In genomic region chr22:31661851-31662667, GRCh38 we compare ENCODE assay signal across 1 cellular context.
A peak's percentile ranks its signal among the peaks of the same experiment; 100 is the strongest.
TF ChIP-seq lines count a peak whose summit lies in the region.

Gene PISD, minus strand, starts transcription at chr22:31662215. Its CDS starts 7 bp downstream, at chr22:31662208.

TF ChIP-seq in HepG2, 621 proteins besides CTCF, POLR2A, EP300 and RAD21 (continued from another document and continues in another):
- peak; percentile 13; the same call in 1 of the 2 replicates for TF ChIP-seq ZNF280D (CRISPR knock-in tag; IDR thresholded peaks at IDR 0.05)
- no peak for TF ChIP-seq ZNF570 (CRISPR knock-in tag; IDR thresholded peaks at IDR 0.05; ENCODE audit: borderline replicate concordance)
- no peak for TF ChIP-seq U2AF2 (IDR thresholded peaks at IDR 0.05; ENCODE audit: low read depth, low read length)
- TF ChIP-seq ZNF317 (CRISPR knock-in tag; IDR thresholded peaks at IDR 0.05) = no peak
- no peak for TF ChIP-seq ZFAT (CRISPR knock-in tag; conservative IDR thresholded peaks at IDR 0.05)
- TF ChIP-seq CBX5 (CRISPR knock-in tag; IDR thresholded peaks at IDR 0.05; ENCODE audit: borderline replicate concordance) = peak; percentile 54; the same call in 1 of the 2 replicates
- TF ChIP-seq NFYB (CRISPR knock-in tag; IDR thresholded peaks at IDR 0.05) = peak; percentile 93
- no peak for TF ChIP-seq JUN (CRISPR knock-in tag; IDR thresholded peaks at IDR 0.05)
- TF ChIP-seq ATF6 (CRISPR knock-in tag; conservative IDR thresholded peaks at IDR 0.05) = 0 out of 2 replicates have a peak, but pooled peaks have one; percentile 39
- TF ChIP-seq ZNF577 (CRISPR knock-in tag; IDR thresholded peaks at IDR 0.05; ENCODE audit: borderline replicate concordance, low read depth) = no peak
- TF ChIP-seq MYC (CRISPR knock-in tag; IDR thresholded peaks at IDR 0.05; ENCODE audit: borderline replicate concordance) = peak; percentile 93
- TF ChIP-seq IKZF5 (CRISPR knock-in tag; IDR thresholded peaks at IDR 0.05) = peak; percentile 57; the same call in 1 of the 2 replicates
- 0 out of 2 replicates have a peak, but pooled peaks have one; percentile 10 for TF ChIP-seq MYPOP (CRISPR knock-in tag; IDR thresholded peaks at IDR 0.05)
- no peak for TF ChIP-seq ELF4 (CRISPR knock-in tag; IDR thresholded peaks at IDR 0.05; ENCODE audit: borderline replicate concordance)
- peak; percentile 99 for TF ChIP-seq ATF1 (CRISPR knock-in tag; IDR thresholded peaks at IDR 0.05)
- TF ChIP-seq SMAD9 (CRISPR knock-in tag; IDR thresholded peaks at IDR 0.05) = 0 out of 2 replicates have a peak, but pooled peaks have one; percentile 47
- TF ChIP-seq NFYC (CRISPR knock-in tag; IDR thresholded peaks at IDR 0.05) = peak; percentile 90
- TF ChIP-seq MZF1 (CRISPR knock-in tag; IDR thresholded peaks at IDR 0.05; ENCODE audit: borderline replicate concordance) = no peak
- TF ChIP-seq ZNF333 (CRISPR knock-in tag; IDR thresholded peaks at IDR 0.05; ENCODE audit: borderline replicate concordance) = no peak
- no peak for TF ChIP-seq ZNF512 (CRISPR knock-in tag; IDR thresholded peaks at IDR 0.05)
- no peak for TF ChIP-seq JDP2 (CRISPR knock-in tag; IDR thresholded peaks at IDR 0.05; ENCODE audit: borderline replicate concordance)
- TF ChIP-seq MTF2 (CRISPR knock-in tag; IDR thresholded peaks at IDR 0.05; ENCODE audit: borderline replicate concordance) = no peak; the same call in 1 of the 2 replicates
- TF ChIP-seq NR0B2 (CRISPR knock-in tag; IDR thresholded peaks at IDR 0.05) = no peak
- TF ChIP-seq ARID5B (CRISPR knock-in tag; IDR thresholded peaks at IDR 0.05) = peak; percentile 32; the same call in 1 of the 2 replicates
- TF ChIP-seq PAWR (CRISPR knock-in tag; IDR thresholded peaks at IDR 0.05; ENCODE audit: borderline replicate concordance) = no peak
- TF ChIP-seq ZNF124 (CRISPR knock-in tag; IDR thresholded peaks at IDR 0.05) = no peak
- no peak for TF ChIP-seq BCL6 (CRISPR knock-in tag; IDR thresholded peaks at IDR 0.05)
- no peak for TF ChIP-seq ZSCAN30 (CRISPR knock-in tag; IDR thresholded peaks at IDR 0.05)
- TF ChIP-seq ISL2 (CRISPR knock-in tag; IDR thresholded peaks at IDR 0.05) = 0 out of 2 replicates have a peak, but pooled peaks have one; percentile 39
- TF ChIP-seq ZBTB44 (CRISPR knock-in tag; IDR thresholded peaks at IDR 0.05) = no peak
- TF ChIP-seq E2F1 (CRISPR knock-in tag; IDR thresholded peaks at IDR 0.05) = no peak
- TF ChIP-seq GZF1 (CRISPR knock-in tag; IDR thresholded peaks at IDR 0.05) = peak; percentile 63; the same call in 1 of the 2 replicates
- TF ChIP-seq ZNF800 (CRISPR knock-in tag; IDR thresholded peaks at IDR 0.05) = peak; percentile 24; the same call in 1 of the 2 replicates
- no peak for TF ChIP-seq ZNF546 (CRISPR knock-in tag; conservative IDR thresholded peaks at IDR 0.05)
- TF ChIP-seq ELF1 (CRISPR knock-in tag; IDR thresholded peaks at IDR 0.05) = no peak
- TF ChIP-seq FOSL1 (CRISPR knock-in tag; IDR thresholded peaks at IDR 0.05; ENCODE audit: borderline replicate concordance) = no peak
- no peak for TF ChIP-seq TOPORS (CRISPR knock-in tag; IDR thresholded peaks at IDR 0.05)
- no peak for TF ChIP-seq ATM (IDR thresholded peaks at IDR 0.05; ENCODE audit: borderline replicate concordance)
- TF ChIP-seq JUNB (CRISPR knock-in tag; IDR thresholded peaks at IDR 0.05; ENCODE audit: borderline replicate concordance) = no peak
- TF ChIP-seq ZNF644 (CRISPR knock-in tag; IDR thresholded peaks at IDR 0.05; ENCODE audit: low read depth) = no peak
- TF ChIP-seq EEA1 (CRISPR knock-in tag; IDR thresholded peaks at IDR 0.05; ENCODE audit: borderline replicate concordance) = no peak
- TF ChIP-seq NONO (IDR thresholded peaks at IDR 0.05) = no peak
- TF ChIP-seq NONO (CRISPR knock-in tag; conservative IDR thresholded peaks at IDR 0.05) = peak; percentile 97
- 0 out of 2 replicates have a peak, but pooled peaks have one; percentile 57 for TF ChIP-seq WIZ (CRISPR knock-in tag; IDR thresholded peaks at IDR 0.05)
- TF ChIP-seq ZNF749 (CRISPR knock-in tag; IDR thresholded peaks at IDR 0.05; ENCODE audit: borderline replicate concordance) = no peak
- TF ChIP-seq ZNF547 (CRISPR knock-in tag; IDR thresholded peaks at IDR 0.05) = peak; percentile 66; the same call in 1 of the 2 replicates
- no peak for TF ChIP-seq REXO4 (CRISPR knock-in tag; IDR thresholded peaks at IDR 0.05; ENCODE audit: borderline replicate concordance)
- TF ChIP-seq ZEB1 (IDR thresholded peaks at IDR 0.05; ENCODE audit: insufficient replicate concordance, low read depth) = peak; percentile 81
- no peak for TF ChIP-seq ZBTB21 (CRISPR knock-in tag; IDR thresholded peaks at IDR 0.05)
